24 cellular contexts compared by ENCODE assay signal in genomic region chr21:45423201-45423955, GRCh38. TPM values are rescaled to one million over a fixed set of nuclear protein-coding genes. Genes with fewer than 3 reads are reported as not detected.
A peak's percentile ranks its signal among the peaks of the same experiment; 100 is the strongest.
DNase-seq lines count a peak whose midpoint lies in the region; ATAC-seq and TF ChIP-seq lines count a peak whose summit lies in the region.
"Had no signal": no experiment of that assay in that cellular context is flagged by ENCODE, and none has a peak within 500 bp of the region (broad histone marks: within the 10 kb centered on the region; RNA-seq: fewer than 3 reads in every experiment).

No MANE protein-coding gene starts in this region.

- H3K36me3 Mint-ChIP-seq in stimulated activated memory B cell treated with anti-CD40 and anti-IgM and Interleukin-4, amounts not matched to agents 10 μg/mL and 1 μg/mL and 100 μg/mL, for 72 hours, result no peaks in the 10 kb centered on the region
- H3K36me3 Mint-ChIP-seq: naive B cell had no signal

- TF ChIP-seq CTCF in coronary artery (IDR thresholded peaks at IDR 0.05), result no peak

- H3K4me3 ChIP-seq in coronary artery, result no peak overlapping the region
- H3K4me3 ChIP-seq: cardiac muscle cell, uterus had no signal

- H3K27me3 Mint-ChIP-seq in stimulated activated memory B cell treated with anti-CD40 and anti-IgM and Interleukin-4, amounts not matched to agents 10 μg/mL and 1 μg/mL and 100 μg/mL, for 72 hours, result peaks cover 19% of the 10 kb centered on the region

- peak overlapping the region; percentile 88 to 97 for H3K27ac ChIP-seq in coronary artery
- H3K27ac ChIP-seq: C4-2B, cardiac muscle cell, KMS-11, uterus had no signal

- no peak for ATAC-seq in stimulated activated memory B cell treated with anti-CD40 and anti-IgM and Interleukin-4, amounts not matched to agents 10 μg/mL and 1 μg/mL and 100 μg/mL, for 72 hours
- ATAC-seq: activated CD4-positive, CD25-positive, alpha-beta regulatory T cell treated with anti-CD3 and anti-CD28 coated beads, Interleukin-2, amount 50 U/mL, for 24 hours had no signal

- intact Hi-C loops in posterior vena cava (cut with DNase I), result no loop called here

- DNase-seq in HK-2 (ENCODE audit: unreplicated experiment) (peak; percentile 41), coronary artery (ENCODE audit: low spot score) (no peak), kidney tubule cell (ENCODE audit: low spot score) (peak; percentile 73), posterior vena cava (ENCODE audit: low spot score) (peak; percentile 77), NCI-H1417 treated with DMSO at 0.1 percent for 48 hours (lab: John Stamatoyannopoulos, UW) (no peak), midbrain (lab: John Stamatoyannopoulos, UW) (no peak), A172 (ENCODE audit: low spot score) (no peak)
- DNase-seq: activated naive CD4-positive, alpha-beta T cell treated with Interleukin-2 at 50 U/mL for 16 hours; activated T-cell treated with anti-CD3 and anti-CD28 coated beads, Interleukin-2, amount 50 U/mL, for 1 hour; amniotic stem cell; effector CD4-positive, alpha-beta T cell; foreskin melanocyte; hypothalamus; naive B cell; NCI-H187; NCI-H226; NCI-H748 treated with DMSO at 0.1 percent for 48 hours; SHP77; uterus had no signal

- no peak overlapping the region for H3K4me3 Mint-ChIP-seq in stimulated activated memory B cell treated with anti-CD40 and anti-IgM and Interleukin-4, amounts not matched to agents 10 μg/mL and 1 μg/mL and 100 μg/mL, for 72 hours
- H3K4me3 Mint-ChIP-seq: naive B cell had no signal

- no peaks in the 10 kb centered on the region for H3K9me3 Mint-ChIP-seq in stimulated activated memory B cell treated with anti-CD40 and anti-IgM and Interleukin-4, amounts not matched to agents 10 μg/mL and 1 μg/mL and 100 μg/mL, for 72 hours
- H3K9me3 Mint-ChIP-seq: naive B cell had no signal

- no peak overlapping the region for H3K27ac Mint-ChIP-seq in stimulated activated memory B cell treated with anti-CD40 and anti-IgM and Interleukin-4, amounts not matched to agents 10 μg/mL and 1 μg/mL and 100 μg/mL, for 72 hours
- H3K27ac Mint-ChIP-seq: naive B cell had no signal

- no peaks in the 10 kb centered on the region for H3K4me1 Mint-ChIP-seq in stimulated activated memory B cell treated with anti-CD40 and anti-IgM and Interleukin-4, amounts not matched to agents 10 μg/mL and 1 μg/mL and 100 μg/mL, for 72 hours
- H3K4me1 Mint-ChIP-seq: naive B cell had no signal

RNA-seq across cellular contexts. Expression of gene COL18A1, which starts 18.4 kb away (rescaled TPM):
- 100 to 1,000 TPM; 117 to 133 TPM for total RNA-seq in posterior vena cava
- total RNA-seq in A172 (2014; rRNA removed; shearing (Covaris generic)), result 72.9 and 115 TPM in 2 replicates

Comparison
In these comparisons a context has a peak if more than half of its experiments do, and no peak if none do; other contexts are left out.
1. DNase-seq: peak in HK-2 (single experiment), kidney tubule cell (single experiment) and posterior vena cava (single experiment); none in coronary artery (single experiment), NCI-H1417 treated with DMSO at 0.1 percent for 48 hours (single experiment), midbrain (single experiment) and A172 (single experiment).